10 cellular contexts compared by ENCODE assay signal in the genomic region with DNA sequence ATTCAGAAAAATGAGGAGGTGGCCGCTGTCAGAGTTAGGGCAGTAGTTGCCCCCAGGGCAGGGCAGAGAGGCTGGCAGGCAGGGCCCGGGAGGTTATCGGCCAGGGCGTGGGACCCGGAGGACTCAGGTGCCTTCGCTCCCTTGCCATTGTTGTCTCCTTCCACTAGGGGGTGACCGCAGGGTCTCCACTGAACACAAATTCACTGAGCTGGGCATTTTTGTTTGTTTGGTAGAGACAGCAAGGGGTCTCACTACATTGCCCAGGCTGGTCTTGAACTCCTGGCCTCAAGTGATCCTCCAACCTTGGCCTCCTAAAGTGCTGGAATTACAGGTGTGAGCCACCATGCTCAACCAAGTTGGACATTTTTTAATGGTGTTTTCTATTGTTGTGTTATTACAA. TPM values are rescaled to one million over a fixed set of nuclear protein-coding genes. Genes with fewer than 3 reads are reported as not detected.
DNase-seq lines count a peak whose midpoint lies in the region; ATAC-seq and TF ChIP-seq lines count a peak whose summit lies in the region.
"Had no signal": no experiment of that assay in that cellular context is flagged by ENCODE, and none has a peak within 500 bp of the region (broad histone marks: within the 10 kb centered on the region; RNA-seq: fewer than 3 reads in every experiment).

No MANE protein-coding gene starts in this region.

- intact Hi-C loops in PC-3 (cut with micrococcal nuclease), result no loop called here

- no peaks in the 10 kb centered on the region for H4K20me1 ChIP-seq in PC-3 (ENCODE audit: low read length)

- peak; percentile 6 for DNase-seq in EH (ENCODE audit: low read depth)
- peak; percentile 26 for DNase-seq in PC-3
- peak; percentile 28 for DNase-seq in fibroblast of pulmonary artery (ENCODE audit: low read depth)
- no peak for DNase-seq in GM19240 (ENCODE audit: insufficient read length, low spot score)
- DNase-seq in activated gamma-delta T cell treated with Interleukin-2 at 50 U/mL for 16 hours, result no peak
- no peak for DNase-seq in kidney glomerular epithelial cell (lab: John Stamatoyannopoulos, UW)
- DNase-seq: activated CD4-positive, CD25-positive, alpha-beta regulatory T cell treated with anti-CD3 and anti-CD28 coated beads, Interleukin-2, amount 50 U/mL, for 72 hours; left cardiac atrium had no signal

- H3K9me2 ChIP-seq in PC-3 (replicated peaks; ENCODE audit: low read length), result no peaks in the 10 kb centered on the region

- ATAC-seq in PC-3 (peak; percentile 55), GM21528 (IDR thresholded peaks at IDR 0.05; ENCODE audit: low FRiP score, unreplicated experiment) (no peak)

- TF ChIP-seq CTCF in 22Rv1 (IDR thresholded peaks at IDR 0.05) (peak; percentile 54), PC-3 (conservative IDR thresholded peaks at IDR 0.05; ENCODE audit: low read depth, low read length) (peak; percentile 50), fibroblast of pulmonary artery (IDR thresholded peaks at IDR 0.05; ENCODE audit: low read length, missing control alignments) (peak; percentile 55)

- H3K4me3 ChIP-seq in PC-3 (ENCODE audit: low read length) (no peak overlapping the region), fibroblast of pulmonary artery (replicated peaks; ENCODE audit: low read depth, low read length) (no peak overlapping the region)

- H3K27ac ChIP-seq in 22Rv1 (no peak overlapping the region), PC-3 (ENCODE audit: low read length) (no peak overlapping the region)

- no peaks in the 10 kb centered on the region for H3K27me3 ChIP-seq in PC-3 (ENCODE audit: low read length)

- no peaks in the 10 kb centered on the region for H3K79me2 ChIP-seq in PC-3 (ENCODE audit: low read length)

- H3K9me3 ChIP-seq in PC-3 (ENCODE audit: low read length), result no peaks in the 10 kb centered on the region

- H3K9ac ChIP-seq in PC-3 (ENCODE audit: low read length), result no peak overlapping the region

- no peaks in the 10 kb centered on the region for H3K4me1 ChIP-seq in PC-3 (ENCODE audit: insufficient read depth, low read length)

- no peak overlapping the region for H3K4me2 ChIP-seq in PC-3 (ENCODE audit: low read length)

- BruUV-seq in PC-3 (replicated peaks; lab: Mats Ljungman, UMichigan), result no TSS peak

- POLR2A ChIA-PET in PC-3 (lab: Charles Lee; ENCODE audit: unreplicated experiment), result no interaction called here

- CTCF ChIA-PET in PC-3 (lab: Charles Lee), result interaction anchor here (0.8 kb wide), 1 partner anchor 36 kb away, joined by 3 read pairs; no protein-coding TSS in a partner anchor

- no peak overlapping the region for H2AFZ ChIP-seq in PC-3 (ENCODE audit: low read length)

- no peaks in the 10 kb centered on the region for H3F3A ChIP-seq in PC-3 (ENCODE audit: low read length, unreplicated experiment)

- peaks cover 17% of the 10 kb centered on the region for H3K36me3 ChIP-seq in PC-3 (ENCODE audit: low read depth, low read length)

RNA-seq across cellular contexts. Expression of a gene that starts 25.1 kb away (rescaled TPM):
- total RNA-seq in PC-3 (2014; rRNA removed), result 70.9 and 72.9 TPM in 2 replicates

RNA-seq across cellular contexts. Expression of a gene that starts 32.6 kb away (rescaled TPM):
- total RNA-seq in PC-3 (2014; rRNA removed), result 17.9 and 20.8 TPM in 2 replicates

Comparison
In these comparisons a context has a peak if more than half of its experiments do, and no peak if none do; other contexts are left out.
1. DNase-seq: peak in EH (single experiment), PC-3 (single experiment) and fibroblast of pulmonary artery (single experiment); none in GM19240 (single experiment), activated gamma-delta T cell treated with Interleukin-2 at 50 U/mL for 16 hours (single experiment) and kidney glomerular epithelial cell (single experiment).
2. Peak in every context shown above with its lines, with median percentiles within 50 percentile points of each other: CTCF ChIP-seq.